ENCODE assay signal across 1 cellular context in the genomic region with DNA sequence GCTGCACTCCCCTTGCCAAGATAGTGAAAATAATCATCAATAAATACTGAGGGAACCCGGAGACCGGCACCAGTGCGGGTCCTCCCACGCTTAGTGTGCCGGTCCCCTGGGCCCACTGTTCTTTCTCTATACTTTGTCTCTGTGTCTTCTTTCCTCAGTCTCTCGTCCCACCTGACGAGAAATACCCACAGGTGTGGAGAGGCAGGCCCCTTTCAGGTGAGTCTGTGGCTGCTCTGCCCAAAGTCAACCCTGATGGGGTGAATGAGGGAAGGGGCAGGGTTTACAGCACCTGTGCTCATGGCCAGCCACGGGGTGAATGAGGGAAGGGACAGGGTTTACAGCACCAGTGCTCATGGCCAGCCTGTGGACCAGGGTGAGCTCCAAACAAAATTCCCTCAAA.
A peak's percentile ranks its signal among the peaks of the same experiment; 100 is the strongest.
TF ChIP-seq lines count a peak whose summit lies in the region.

No MANE protein-coding gene starts in this region.

TF ChIP-seq in K562, 482 proteins besides CTCF, POLR2A, EP300 and RAD21:
- TF ChIP-seq ZNF436 (CRISPR knock-in tag; IDR thresholded peaks at IDR 0.05) (no peak), ZNF274 (IDR thresholded peaks at IDR 0.05; ENCODE audit: borderline replicate concordance, low read depth, low read length) (no peak), POLR2G (IDR thresholded peaks at IDR 0.05; ENCODE audit: low read depth, low read length) (0 out of 2 replicates have a peak, but pooled peaks have one; percentile 25)
